In the genomic region with DNA sequence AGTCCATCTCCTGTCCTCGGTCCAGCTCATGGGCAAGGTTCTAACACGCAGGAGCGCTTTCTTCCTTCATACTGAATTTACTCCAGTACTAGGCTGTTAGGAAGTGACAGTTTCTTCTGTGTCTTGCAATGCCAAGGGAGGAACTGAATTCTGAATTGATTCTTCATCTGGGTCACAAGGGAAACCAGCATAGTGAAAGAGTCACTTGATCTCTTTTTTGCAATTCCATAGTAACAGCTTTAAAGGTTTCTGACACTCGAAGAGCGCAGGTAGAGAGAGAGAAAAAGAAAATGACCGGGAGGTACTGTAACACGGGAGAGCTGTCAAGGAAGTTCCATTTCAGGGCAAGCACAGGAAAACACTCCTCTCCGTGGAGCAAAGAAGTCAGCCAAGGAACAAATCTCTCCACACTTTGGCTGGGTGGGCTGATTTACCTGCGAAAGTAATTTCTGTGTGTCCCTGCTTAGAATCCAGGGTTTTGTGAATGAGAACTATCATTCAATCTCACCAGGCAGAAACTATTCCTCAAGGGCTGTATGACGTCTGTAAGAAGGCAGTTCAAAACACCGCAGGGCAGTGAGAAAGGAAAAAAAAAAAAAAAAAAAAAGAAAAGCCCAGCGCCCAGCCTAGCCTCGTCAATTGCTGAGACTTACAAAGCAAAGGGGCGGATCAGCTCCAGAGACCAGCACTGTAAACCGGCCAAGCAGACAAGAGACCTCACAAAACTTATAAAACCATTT, we compare ENCODE assay signal across 8 cellular contexts.
DNase-seq lines count a peak whose midpoint lies in the region; ATAC-seq and TF ChIP-seq lines count a peak whose summit lies in the region.

No MANE protein-coding gene starts in this region.

- intact Hi-C loops in naive thymus-derived CD4-positive, alpha-beta T cell (cut with micrococcal nuclease) = no loop called here

- POLR2A ChIA-PET in naive thymus-derived CD4-positive, alpha-beta T cell (lab: Charles Lee) = no interaction called here

- H3K4me3 Mint-ChIP-seq in naive thymus-derived CD4-positive, alpha-beta T cell = peak overlapping the region; percentile 34 to 85 (median 74)

- H3K36me3 Mint-ChIP-seq in naive thymus-derived CD4-positive, alpha-beta T cell = no peaks in the 10 kb centered on the region

- no peak overlapping the region for H3K27ac Mint-ChIP-seq in naive thymus-derived CD4-positive, alpha-beta T cell

- peaks cover 9 to 13% (median 11%) of the 10 kb centered on the region in 7 donors for H3K4me1 Mint-ChIP-seq in naive thymus-derived CD4-positive, alpha-beta T cell

- H3K9me3 ChIP-seq in naive thymus-derived CD4-positive, alpha-beta T cell (ENCODE audit: control insufficient read depth in 2 of 3, low read length in 3 of 3) = no peaks in the 10 kb centered on the region

- H3K4me3 ChIP-seq in fibroblast of pulmonary artery (replicated peaks; ENCODE audit: low read depth, low read length) = peak overlapping the region; percentile 59
- H3K4me3 ChIP-seq in naive thymus-derived CD4-positive, alpha-beta T cell (ENCODE audit: low read length) = no peak overlapping the region

- H3K27ac ChIP-seq in naive thymus-derived CD4-positive, alpha-beta T cell (ENCODE audit: low read depth, low read length) = no peak overlapping the region

- in situ Hi-C loops in SK-MEL-5 (cut with HindIII; ENCODE audit: low pct_unique_long_range_greater_than_20kb, low sequenced_read_pairs) = no loop called here

- H3K4me1 ChIP-seq in naive thymus-derived CD4-positive, alpha-beta T cell (ENCODE audit: control insufficient read depth in 2 of 2, insufficient read depth in 2 of 2, low read length in 2 of 2) = peaks cover 4 to 5% of the 10 kb centered on the region in 2 donors

- peaks cover 0 to 3% (median 0%) of the 10 kb centered on the region in 11 donors for H3K9me3 Mint-ChIP-seq in naive thymus-derived CD4-positive, alpha-beta T cell

- DNase-seq in GM03348 (ENCODE audit: low spot score) = peak; percentile 13
- peak; percentile 92 for DNase-seq in SK-MEL-5 (ENCODE audit: low read depth, low spot score)
- DNase-seq in fibroblast of pulmonary artery (ENCODE audit: low read depth) = peak; percentile 66
- DNase-seq in naive thymus-derived CD4-positive, alpha-beta T cell = no peak
- no peak for DNase-seq in 8988T
- no peak for DNase-seq in NCI-H2171 (lab: John Stamatoyannopoulos, UW)
- DNase-seq in cerebellum (ENCODE audit: low spot score) = no peak

- H3K36me3 ChIP-seq in naive thymus-derived CD4-positive, alpha-beta T cell (ENCODE audit: control insufficient read depth in 2 of 3, insufficient read depth in 3 of 3, low read length in 3 of 3) = no peaks in the 10 kb centered on the region

- CTCF ChIA-PET in naive thymus-derived CD4-positive, alpha-beta T cell (lab: Charles Lee) = no interaction called here

- peak; percentile 52 for ATAC-seq in naive thymus-derived CD4-positive, alpha-beta T cell
- ATAC-seq in HG03432 (IDR thresholded peaks at IDR 0.05; ENCODE audit: unreplicated experiment) = no peak

- H3K27me3 ChIP-seq in naive thymus-derived CD4-positive, alpha-beta T cell (ENCODE audit: control insufficient read depth in 2 of 2, insufficient read depth in 2 of 2, low read length in 2 of 2) = no peaks in the 10 kb centered on the region

- H3K27me3 Mint-ChIP-seq in naive thymus-derived CD4-positive, alpha-beta T cell = peaks cover 11 to 43% (median 27%) of the 10 kb centered on the region in 5 donors

- no peak for TF ChIP-seq CTCF in fibroblast of pulmonary artery (IDR thresholded peaks at IDR 0.05; ENCODE audit: low read length, missing control alignments)

Comparison
In these comparisons a context has a peak if more than half of its experiments do, and no peak if none do; other contexts are left out.
1. DNase-seq: peak in GM03348 (single experiment), SK-MEL-5 (single experiment) and fibroblast of pulmonary artery (single experiment); none in naive thymus-derived CD4-positive, alpha-beta T cell (0 of 9), 8988T (single experiment), NCI-H2171 (single experiment) and cerebellum (single experiment).